ENCODE assay signal across 12 cellular contexts in genomic region chr19:54493056-54493455, GRCh38. TPM values are rescaled to one million over a fixed set of nuclear protein-coding genes. Genes with fewer than 3 reads are reported as not detected.
"Had no signal": no experiment of that assay in that cellular context is flagged by ENCODE, and none has a peak within 500 bp of the region (broad histone marks: within the 10 kb centered on the region; RNA-seq: fewer than 3 reads in every experiment).

No MANE protein-coding gene starts in this region.

RNA-seq across cellular contexts. Expression of gene LAIR2, which starts 9.6 kb away (rescaled TPM):
- total RNA-seq: dermis blood vessel endothelial cell, esophagus mucosa, esophagus squamous epithelium, gastrocnemius medialis, glomerular endothelial cell, kidney epithelial cell, left ventricle myocardium superior, lower leg skin, lung microvascular endothelial cell, mucosa of gallbladder had no signal

RNA-seq across cellular contexts. Expression of gene CDC42EP5, which starts 20.0 kb away (rescaled TPM):
- total RNA-seq: mononuclear cell; naive thymus-derived CD4-positive, alpha-beta T cell had no signal
